In the genomic region with DNA sequence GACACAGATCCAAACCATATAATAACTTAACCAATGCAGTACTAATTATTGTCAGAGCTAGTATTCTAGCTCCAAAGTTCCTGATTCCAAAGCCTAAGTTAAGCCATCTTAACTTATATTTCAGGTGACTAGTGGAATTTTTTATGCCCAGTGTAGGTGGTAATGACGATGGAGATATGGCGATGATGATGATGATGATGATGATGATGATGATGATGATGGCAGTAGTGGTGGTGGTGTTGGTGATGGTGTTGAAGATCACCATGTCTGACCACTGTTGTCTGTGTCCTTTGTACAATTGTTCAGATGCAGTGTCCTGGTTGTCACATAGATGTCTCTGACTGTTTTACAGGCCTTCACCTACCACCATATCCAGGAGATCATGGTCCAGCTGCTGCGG, we compare ENCODE assay signal across 37 cellular contexts.
DNase-seq lines count a peak whose midpoint lies in the region; ATAC-seq, FAIRE-seq and TF ChIP-seq lines count a peak whose summit lies in the region.
"Had no signal": no experiment of that assay in that cellular context is flagged by ENCODE, and none has a peak within 500 bp of the region (broad histone marks: within the 10 kb centered on the region; RNA-seq: fewer than 3 reads in every experiment).

No MANE protein-coding gene starts in this region.

- no peak for FAIRE-seq in HepG2 (lab: Jason Lieb, UNC)
- FAIRE-seq in GM12891 (lab: Jason Lieb, UNC), result peak; percentile 63
- FAIRE-seq: A204.1, A549, D721Med had no signal

- no peak for TF ChIP-seq RAD21 in HepG2 (CRISPR knock-in tag; IDR thresholded peaks at IDR 0.05)

- no peak overlapping the region for H2AFZ ChIP-seq in HepG2 (ENCODE audit: low read length)

- no peak overlapping the region for H3K4me2 ChIP-seq in HepG2 (ENCODE audit: low read depth, low read length)
- H3K4me2 ChIP-seq: A549; BLaER1; BLaER1 treated with 17β-estradiol and CSF1 and Interleukin-3, amounts not matched to agents 10 nM and 100 nM had no signal

- DNase-seq in activated naive CD8-positive, alpha-beta T cell treated with anti-CD3 and anti-CD28 coated beads, Interleukin-2, amount 50 U/mL, for 24 hours, result no peak
- DNase-seq in HepG2 (ENCODE audit: low spot score) (no peak), right lobe of liver (no peak), GM12891 (ENCODE audit: insufficient read length, low spot score) (no peak), NOMO-1 (lab: John Stamatoyannopoulos, UW; ENCODE audit: unreplicated experiment in 2 of 2) (no peak)
- DNase-seq: 8988T; ACHN; AML-193; BE2C; C1 segment of cervical spinal cord; Caco-2; Calu3; CD4-positive, alpha-beta memory T cell; CD4-positive, alpha-beta T cell; CD4-positive, CD25-positive, alpha-beta regulatory T cell; CD8-positive, alpha-beta memory T cell; CD8-positive, alpha-beta T cell; COR-L47; DMS 273 treated with DMSO at 0.1 percent for 48 hours; DMS153; DMS53; DMS79; DMS79 treated with DMSO at 0.1 percent for 48 hours; DND-41; EL had no signal

- H3K36me3 ChIP-seq in HepG2 (replicated peaks in 1 of 2; ENCODE audit: control insufficient read depth in 1 of 2, insufficient read depth in 2 of 2, low read length in 2 of 2) (no peaks in the 10 kb centered on the region), right lobe of liver (no peaks in the 10 kb centered on the region), HEK293 (ENCODE audit: control insufficient read depth in 2 of 2, insufficient read depth in 1 of 2, low read length in 2 of 2) (no peaks in the 10 kb centered on the region)
- H3K36me3 ChIP-seq: BE2C had no signal

- H3K9me3 Mint-ChIP-seq in activated naive CD8-positive, alpha-beta T cell (ENCODE audit: low read depth), result no peaks in the 10 kb centered on the region
- no peaks in the 10 kb centered on the region for H3K9me3 Mint-ChIP-seq in activated naive CD8-positive, alpha-beta T cell treated with anti-CD3 and anti-CD28 coated beads, Interleukin-2, amount 50 U/mL, for 24 hours
- H3K9me3 Mint-ChIP-seq: CD14-positive monocyte; CD4-positive, alpha-beta T cell; CD8-positive, alpha-beta memory T cell; CD8-positive, alpha-beta T cell had no signal

- H3K4me3 ChIP-seq in HepG2 (replicated peaks in 1 of 3; ENCODE audit: insufficient read depth in 1 of 3, low read depth in 2 of 3, low read length in 3 of 3) (no peak overlapping the region), right lobe of liver (no peak overlapping the region), HEK293 (ENCODE audit: low read depth, low read length) (no peak overlapping the region)
- H3K4me3 ChIP-seq: A549; BLaER1; BLaER1 treated with 17β-estradiol and CSF1 and Interleukin-3, amounts not matched to agents 10 nM and 100 nM had no signal

- H3K9me3 ChIP-seq in HepG2 (ENCODE audit: low read length) (no peaks in the 10 kb centered on the region), right lobe of liver (no peaks in the 10 kb centered on the region), HEK293 (ENCODE audit: control insufficient read depth, insufficient read depth, low read depth, low read length) (no peaks in the 10 kb centered on the region)
- H3K9me3 ChIP-seq: A549; BE2C; BLaER1; BLaER1 treated with 17β-estradiol and CSF1 and Interleukin-3, amounts not matched to agents 10 nM and 100 nM; Caco-2 had no signal

- TF ChIP-seq EP300 in HepG2 (IDR thresholded peaks at IDR 0.05; ENCODE audit: low read depth in 2 of 2, low read length in 2 of 2), result no peak
- no peak for TF ChIP-seq EP300 in HepG2 (CRISPR knock-in tag; IDR thresholded peaks at IDR 0.05; ENCODE audit: borderline replicate concordance)

- TF ChIP-seq CTCF in HepG2 (CRISPR knock-in tag; IDR thresholded peaks at IDR 0.05) (no peak), right lobe of liver (IDR thresholded peaks at IDR 0.05) (no peak), HEK293 (tag by site-specific recombination; IDR thresholded peaks at IDR 0.05) (no peak)

- H3K9ac ChIP-seq in HepG2 (ENCODE audit: insufficient read depth, low read depth, low read length), result no peak overlapping the region
- H3K9ac ChIP-seq: BLaER1; BLaER1 treated with 17β-estradiol and CSF1 and Interleukin-3, amounts not matched to agents 10 nM and 100 nM had no signal

- CTCF ChIA-PET in HepG2 (lab: Yijun Ruan, JAX; ENCODE audit: low intra/inter-chr PET ratio, low total read pairs) (no interaction called here), HEK293 (lab: Yijun Ruan, JAX) (interaction anchor here (1.0 kb wide), 1 partner anchor 13 kb away, joined by 3 read pairs; no protein-coding TSS in a partner anchor)

- peak overlapping the region; percentile 31 for H3K27ac Mint-ChIP-seq in activated naive CD8-positive, alpha-beta T cell
- H3K27ac Mint-ChIP-seq in activated naive CD8-positive, alpha-beta T cell treated with anti-CD3 and anti-CD28 coated beads, Interleukin-2, amount 50 U/mL, for 24 hours, result no peak overlapping the region
- H3K27ac Mint-ChIP-seq: B cell; CD4-positive, alpha-beta T cell; CD4-positive, CD25-positive, alpha-beta regulatory T cell; CD8-positive, alpha-beta T cell had no signal

- BruUV-seq in HepG2 (replicated peaks; lab: Mats Ljungman, UMichigan), result no TSS peak

- no peaks in the 10 kb centered on the region for H4K20me1 ChIP-seq in HepG2 (ENCODE audit: insufficient read depth, low read length)
- H4K20me1 ChIP-seq: BLaER1 had no signal

- H3K27ac ChIP-seq in HepG2 (ENCODE audit: extremely low read length, insufficient read depth, low read length) (no peak overlapping the region), right lobe of liver (no peak overlapping the region), HEK293 (ENCODE audit: extremely low read depth, low read depth, low read length) (no peak overlapping the region)
- H3K27ac ChIP-seq: 22Rv1; A549; BLaER1; BLaER1 treated with 17β-estradiol and CSF1 and Interleukin-3, amounts not matched to agents 10 nM and 100 nM; C4-2B had no signal

- H3K4me1 ChIP-seq in HepG2 (ENCODE audit: insufficient read depth, low read length) (no peaks in the 10 kb centered on the region), right lobe of liver (no peaks in the 10 kb centered on the region), HEK293 (ENCODE audit: control insufficient read depth, insufficient read depth, low read length) (no peaks in the 10 kb centered on the region)
- H3K4me1 ChIP-seq: A549; BE2C; BLaER1; BLaER1 treated with 17β-estradiol and CSF1 and Interleukin-3, amounts not matched to agents 10 nM and 100 nM; Caco-2 had no signal

- TF ChIP-seq POLR2A in HepG2 (IDR thresholded peaks at IDR 0.05; ENCODE audit: insufficient read depth in 1 of 2, low read depth in 2 of 2, low read length in 2 of 2), result no peak
- no peak for TF ChIP-seq POLR2A in right lobe of liver (IDR thresholded peaks at IDR 0.05)
- TF ChIP-seq POLR2A in GM12891 (IDR thresholded peaks at IDR 0.05; ENCODE audit: low read depth, low read length), result no peak

- intact Hi-C loops in HepG2 (cut with micrococcal nuclease; ENCODE audit: unreplicated experiment), result no loop called here
- intact Hi-C loops in right lobe of liver (cut with DNase I), result no loop called here

- no peak for ATAC-seq in activated naive CD8-positive, alpha-beta T cell treated with anti-CD3 and anti-CD28 coated beads, Interleukin-2, amount 50 U/mL, for 24 hours
- ATAC-seq in HepG2, result no peak
- ATAC-seq in right lobe of liver, result no peak
- ATAC-seq in HG03565 (IDR thresholded peaks at IDR 0.05; ENCODE audit: unreplicated experiment), result no peak
- ATAC-seq: A549; CD8-positive, alpha-beta T cell had no signal

- no peaks in the 10 kb centered on the region for H3K79me2 ChIP-seq in HepG2 (ENCODE audit: insufficient read depth, low read length)

- POLR2A ChIA-PET in HepG2 (lab: Yijun Ruan, JAX) (no interaction called here), HEK293 (lab: Yijun Ruan, JAX) (no interaction called here)

- H3K27me3 ChIP-seq in HepG2 (ENCODE audit: control insufficient read depth in 1 of 2, insufficient read depth in 2 of 2, low read length in 2 of 2) (no peaks in the 10 kb centered on the region; a peak in 2 of 5 replicates), right lobe of liver (no peaks in the 10 kb centered on the region)
- H3K27me3 ChIP-seq: BE2C; BLaER1; BLaER1 treated with 17β-estradiol and CSF1 and Interleukin-3, amounts not matched to agents 10 nM and 100 nM had no signal

- H3K4me1 Mint-ChIP-seq in activated naive CD8-positive, alpha-beta T cell (ENCODE audit: low read depth), result no peaks in the 10 kb centered on the region
- peaks cover 9% of the 10 kb centered on the region for H3K4me1 Mint-ChIP-seq in activated naive CD8-positive, alpha-beta T cell treated with anti-CD3 and anti-CD28 coated beads, Interleukin-2, amount 50 U/mL, for 24 hours
- H3K4me1 Mint-ChIP-seq: B cell, CD14-positive monocyte had no signal

- no peaks in the 10 kb centered on the region for H3K27me3 Mint-ChIP-seq in activated naive CD8-positive, alpha-beta T cell
- no peaks in the 10 kb centered on the region for H3K27me3 Mint-ChIP-seq in activated naive CD8-positive, alpha-beta T cell treated with anti-CD3 and anti-CD28 coated beads, Interleukin-2, amount 50 U/mL, for 24 hours
- H3K27me3 Mint-ChIP-seq: B cell; CD4-positive, alpha-beta memory T cell; CD4-positive, alpha-beta T cell; CD4-positive, CD25-positive, alpha-beta regulatory T cell; CD8-positive, alpha-beta memory T cell had no signal

- WGBS in HepG2 (ENCODE audit: low lambda C conversion rate), result 34% methylated on average over 3 of the region's 3 CpGs
- WGBS in right lobe of liver (ENCODE audit: insufficient coverage, low coverage, low lambda C conversion rate, missing lambda C conversion rate), result 78% methylated on average over 3 of the region's 3 CpGs

- H3K36me3 Mint-ChIP-seq in activated naive CD8-positive, alpha-beta T cell, result peaks cover 46% of the 10 kb centered on the region
- peaks cover 61% of the 10 kb centered on the region for H3K36me3 Mint-ChIP-seq in activated naive CD8-positive, alpha-beta T cell treated with anti-CD3 and anti-CD28 coated beads, Interleukin-2, amount 50 U/mL, for 24 hours (ENCODE audit: low read depth)

- in situ Hi-C loops in HepG2 (cut with HindIII; ENCODE audit: extremely low pct_ligation_motif_present, low pct_unique_long_range_greater_than_20kb), result no loop called here

- H3K4me3 Mint-ChIP-seq in activated naive CD8-positive, alpha-beta T cell, result no peak overlapping the region
- H3K4me3 Mint-ChIP-seq in activated naive CD8-positive, alpha-beta T cell treated with anti-CD3 and anti-CD28 coated beads, Interleukin-2, amount 50 U/mL, for 24 hours, result no peak overlapping the region
- H3K4me3 Mint-ChIP-seq: B cell; CD14-positive monocyte; CD4-positive, alpha-beta memory T cell; CD4-positive, alpha-beta T cell; CD4-positive, CD25-positive, alpha-beta regulatory T cell; CD8-positive, alpha-beta memory T cell; CD8-positive, alpha-beta T cell had no signal

TF ChIP-seq in HepG2, 621 proteins besides CTCF, POLR2A, EP300 and RAD21 (continues in another document):
- peak; percentile 90 for TF ChIP-seq CREB1 (IDR thresholded peaks at IDR 0.05)
- TF ChIP-seq CREB1 (CRISPR knock-in tag; IDR thresholded peaks at IDR 0.05), result no peak

TF ChIP-seq in GM12891, 5 proteins besides CTCF, POLR2A, EP300 and RAD21 (continues in another document):
- no peak for TF ChIP-seq POU2F2 (IDR thresholded peaks at IDR 0.05; ENCODE audit: low read depth, low read length)
- no peak for TF ChIP-seq PAX5 (IDR thresholded peaks at IDR 0.05; ENCODE audit: insufficient read depth, low read length, severe bottlenecking)
